ENCODE assay signal across 23 cellular contexts in genomic region chr2:768484-768883, GRCh38.
DNase-seq lines count a peak whose midpoint lies in the region; ATAC-seq and TF ChIP-seq lines count a peak whose summit lies in the region.
"Had no signal": no experiment of that assay in that cellular context is flagged by ENCODE, and none has a peak within 500 bp of the region (broad histone marks: within the 10 kb centered on the region; RNA-seq: fewer than 3 reads in every experiment).

No MANE protein-coding gene starts in this region.

- H3K4me3 Mint-ChIP-seq in natural killer cell treated with Interleukin-12 subunit alpha and Interleukin-12 subunit beta and Interleukin-15 and Interleukin-18, amount 100 ng/mL, for 72 hours = peak overlapping the region; percentile 19
- H3K4me3 Mint-ChIP-seq: CD14-positive monocyte, GM23338, IgD-negative memory B cell had no signal

- H3K27ac ChIP-seq in DND-41 (ENCODE audit: low read length) (peak overlapping the region; percentile 99), KOPT-K1 (ENCODE audit: low read depth, low read length, poor library complexity, severe bottlenecking) (peak overlapping the region; percentile 99)

- peak overlapping the region in 1 of 2 donors; percentile 55 for H3K27ac Mint-ChIP-seq in natural killer cell treated with Interleukin-12 subunit alpha and Interleukin-12 subunit beta and Interleukin-15 and Interleukin-18, amount 100 ng/mL, for 72 hours
- H3K27ac Mint-ChIP-seq: GM23338, IgD-negative memory B cell had no signal

- H3K9me3 ChIP-seq in DND-41 (ENCODE audit: insufficient read depth, low read length, severe bottlenecking) = peaks cover 5% of the 10 kb centered on the region
- peaks cover 11% of the 10 kb centered on the region for H3K9me3 ChIP-seq in KOPT-K1 (ENCODE audit: insufficient read depth, low read length, poor library complexity, severe bottlenecking)
- H3K9me3 ChIP-seq: MG63 had no signal

- H3K79me2 ChIP-seq in DND-41 (ENCODE audit: insufficient read depth, low read length) = 0 out of 2 replicates have a peak, but pooled peaks cover 8% of the 10 kb centered on the region

- DNase-seq in DND-41 (peak; percentile 68), RPMI7951 (ENCODE audit: low read depth) (peak; percentile 33), NOMO-1 (lab: John Stamatoyannopoulos, UW; ENCODE audit: unreplicated experiment in 2 of 2) (no peak), activated T-cell treated with anti-CD3 and anti-CD28 coated beads for 4 hours (no peak)
- DNase-seq in natural killer cell treated with Interleukin-12 subunit alpha and Interleukin-12 subunit beta and Interleukin-15 and Interleukin-18, amount 100 ng/mL, for 72 hours (ENCODE audit: low spot score) = no peak
- DNase-seq in activated CD8-positive, alpha-beta memory T cell treated with anti-CD3 and anti-CD28 coated beads for 24 hours = no peak
- DNase-seq: ACHN, AML-193, DMS 273 treated with DMSO at 0.1 percent for 48 hours, GDM1, Kasumi-1, MG63, NCI-H1105, NCI-H1694 treated with DMSO at 0.1 percent for 48 hours, NCI-H345, NCI-H524 treated with DMSO at 0.1 percent for 48 hours, OCI-M1, SHP77 had no signal

- H3K4me1 Mint-ChIP-seq in natural killer cell treated with Interleukin-12 subunit alpha and Interleukin-12 subunit beta and Interleukin-15 and Interleukin-18, amount 100 ng/mL, for 72 hours (ENCODE audit: low read depth in 2 of 2) = peaks cover 40 to 48% of the 10 kb centered on the region in 2 donors
- H3K4me1 Mint-ChIP-seq: CD14-positive monocyte, IgD-negative memory B cell had no signal

- peak overlapping the region; percentile 71 for H2AFZ ChIP-seq in DND-41 (ENCODE audit: low read depth, low read length)
- H2AFZ ChIP-seq: GM23338 had no signal

- H3K36me3 ChIP-seq in DND-41 (ENCODE audit: insufficient read depth, low read length) (no peaks in the 10 kb centered on the region), KOPT-K1 (ENCODE audit: insufficient read depth, low read length) (peaks cover 50% of the 10 kb centered on the region)
- H3K36me3 ChIP-seq: MG63 had no signal

- H3K9me3 Mint-ChIP-seq in natural killer cell treated with Interleukin-12 subunit alpha and Interleukin-12 subunit beta and Interleukin-15 and Interleukin-18, amount 100 ng/mL, for 72 hours = peaks cover 3% of the 10 kb centered on the region

- H3K9ac ChIP-seq in DND-41 (ENCODE audit: low read depth, low read length) = peak overlapping the region; percentile 59

- H4K20me1 ChIP-seq in DND-41 (ENCODE audit: insufficient read depth, low read length) = no peaks in the 10 kb centered on the region

- TF ChIP-seq CTCF in DND-41 (IDR thresholded peaks at IDR 0.05; ENCODE audit: borderline replicate concordance, extremely low read depth, low read length, poor library complexity, severe bottlenecking) = no peak

- no peaks in the 10 kb centered on the region for H3K27me3 ChIP-seq in DND-41 (ENCODE audit: insufficient read depth, low read length, poor library complexity)
- H3K27me3 ChIP-seq: MG63 had no signal

- H3K27me3 Mint-ChIP-seq in natural killer cell treated with Interleukin-12 subunit alpha and Interleukin-12 subunit beta and Interleukin-15 and Interleukin-18, amount 100 ng/mL, for 72 hours = peaks cover under 1 to 5% of the 10 kb centered on the region in 2 donors

- peaks cover 12% of the 10 kb centered on the region for H3K36me3 Mint-ChIP-seq in natural killer cell treated with Interleukin-12 subunit alpha and Interleukin-12 subunit beta and Interleukin-15 and Interleukin-18, amount 100 ng/mL, for 72 hours
- H3K36me3 Mint-ChIP-seq: CD14-positive monocyte, IgD-negative memory B cell had no signal

- peak overlapping the region in 1 of 2 experiments; percentile 29; a peak in 1 of 4 replicates for H3K4me3 ChIP-seq in DND-41 (ENCODE audit: low read depth in 1 of 2, low read length in 2 of 2)
- H3K4me3 ChIP-seq: GM23338, MG63 had no signal

- H3K4me2 ChIP-seq in DND-41 (ENCODE audit: insufficient read depth, low read length) = peak overlapping the region; percentile 55
- H3K4me2 ChIP-seq: GM23338 had no signal

- H3K4me1 ChIP-seq in DND-41 (ENCODE audit: insufficient read depth, low read length) = peaks cover 86% of the 10 kb centered on the region

- peak; percentile 18 for ATAC-seq in DND-41 (ENCODE audit: insufficient read depth, low read depth)
- ATAC-seq in natural killer cell treated with Interleukin-12 subunit alpha and Interleukin-12 subunit beta and Interleukin-15 and Interleukin-18, amount 100 ng/mL, for 72 hours = no peak
- ATAC-seq: GM23338, HCT116 had no signal

Comparison
In these comparisons a context has a peak if more than half of its experiments do, and no peak if none do; other contexts are left out.
1. DNase-seq: peak in DND-41 (single experiment) and RPMI7951 (single experiment); none in natural killer cell treated with Interleukin-12 subunit alpha and Interleukin-12 subunit beta and Interleukin-15 and Interleukin-18, amount 100 ng/mL, for 72 hours (single experiment), activated CD8-positive, alpha-beta memory T cell treated with anti-CD3 and anti-CD28 coated beads for 24 hours (single experiment), NOMO-1 (0 of 2) and activated T-cell treated with anti-CD3 and anti-CD28 coated beads for 4 hours (single experiment).